In the genomic region with DNA sequence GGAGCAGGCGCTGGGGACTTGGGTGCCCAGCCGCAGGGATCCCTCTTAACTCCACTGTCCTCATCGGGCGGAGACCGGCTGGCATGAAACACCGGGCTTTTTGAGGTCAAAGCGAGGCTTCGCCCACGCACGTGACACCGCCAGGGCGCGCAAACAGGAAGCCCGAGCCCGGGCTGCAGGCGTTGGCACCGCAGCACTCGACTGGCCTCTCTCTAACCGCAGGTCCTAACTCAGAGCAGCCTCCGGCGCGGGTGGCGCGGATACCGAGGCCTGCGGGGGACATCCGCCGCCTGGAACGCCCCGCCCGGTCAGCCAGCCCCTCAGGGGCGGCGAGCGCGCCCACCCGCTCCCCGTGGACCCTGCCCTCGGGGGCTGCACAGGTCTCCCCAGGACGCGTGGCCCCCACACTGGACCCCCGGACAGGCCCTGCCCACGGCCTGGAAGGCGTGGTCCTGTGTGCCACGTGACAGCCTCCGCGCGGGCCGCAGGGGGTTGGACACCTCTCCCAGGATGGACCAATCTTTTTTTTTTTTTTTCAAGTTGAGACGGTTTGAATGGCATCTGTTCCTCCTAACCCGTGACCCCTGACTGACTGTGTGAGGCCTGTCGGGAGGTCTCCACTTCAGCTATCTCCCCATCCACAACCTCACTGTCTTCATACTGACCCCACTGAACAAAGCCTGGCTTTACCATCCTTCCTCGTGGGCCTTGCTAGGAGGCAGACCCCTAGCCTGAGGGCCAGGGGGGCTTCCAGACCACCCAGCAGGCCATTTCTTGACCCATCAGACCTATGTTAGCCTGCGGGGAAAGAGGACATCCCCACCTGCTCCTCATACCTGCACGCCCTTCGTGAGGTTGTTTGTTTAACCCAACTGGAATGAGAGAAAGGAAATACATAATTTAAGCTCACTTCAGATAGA, we compare ENCODE assay signal across 8 cellular contexts. TPM values are rescaled to one million over a fixed set of nuclear protein-coding genes. Genes with fewer than 3 reads are reported as not detected.
DNase-seq lines count a peak whose midpoint lies in the region; ATAC-seq and TF ChIP-seq lines count a peak whose summit lies in the region.

No MANE protein-coding gene starts in this region.

- H3K27ac Mint-ChIP-seq in T-cell: peak overlapping the region; percentile 83 to 90

- CTCF ChIA-PET in T-cell (lab: Charles Lee): no interaction called here

- DNase-seq in T-cell (peak in 31 of 34 experiments; percentile 9 to 68 (median 29)), ascending aorta (ENCODE audit: low spot score in 2 of 2) (peak; percentile 47 to 84), lung microvascular endothelial cell (ENCODE audit: low read depth in 2 of 2) (peak; percentile 22 to 38), mesenteric fat pad (ENCODE audit: low spot score) (no peak), epidermal melanocyte (ENCODE audit: insufficient read length, low spot score) (no peak)
- DNase-seq in stimulated activated CD8-positive, alpha-beta memory T cell treated with anti-CD3 and anti-CD28 coated beads, Interleukin-15, amount 100 ng/mL, for 1 hour (ENCODE audit: low read depth): peak; percentile 21

- peak overlapping the region; percentile 58 to 61 for H3K27ac ChIP-seq in ascending aorta

- H3K9me3 ChIP-seq in ascending aorta: no peaks in the 10 kb centered on the region

- H3K4me3 Mint-ChIP-seq in T-cell: peak overlapping the region; percentile 62 to 86 (median 63)

- POLR2A ChIA-PET in T-cell (lab: Charles Lee): no interaction called here

- intact Hi-C loops in ascending aorta (cut with DNase I): no loop called here

- H3K36me3 ChIP-seq in ascending aorta: no peaks in the 10 kb centered on the region

- peaks cover 8 to 12% of the 10 kb centered on the region in 2 donors for H3K4me1 ChIP-seq in ascending aorta

- no peaks in the 10 kb centered on the region for H3K9me3 Mint-ChIP-seq in T-cell

- TF ChIP-seq CTCF in ascending aorta (IDR thresholded peaks at IDR 0.05): no peak

- H3K4me1 Mint-ChIP-seq in T-cell: peaks cover 25 to 28% (median 26%) of the 10 kb centered on the region in 3 donors

- H3K4me3 ChIP-seq in ascending aorta: peak overlapping the region in 1 of 2 donors; percentile 61

- no peaks in the 10 kb centered on the region for H3K36me3 Mint-ChIP-seq in T-cell

- ATAC-seq in T-cell (replicated peaks in 1 of 4): peak; percentile 56 to 88 (median 75)
- no peak for ATAC-seq in GM21717 (IDR thresholded peaks at IDR 0.05; ENCODE audit: unreplicated experiment)
- ATAC-seq in GM18873 (IDR thresholded peaks at IDR 0.05; ENCODE audit: low FRiP score, unreplicated experiment): no peak

- peaks cover 0 to 3% of the 10 kb centered on the region in 2 donors for H3K27me3 Mint-ChIP-seq in T-cell

- H3K27me3 ChIP-seq in ascending aorta: no peaks in the 10 kb centered on the region

RNA-seq across cellular contexts. Expression of a gene that starts 8.4 kb away (rescaled TPM):
- not detected for total RNA-seq in T-cell
- not detected for total RNA-seq in ascending aorta
- not detected in 2 replicates for total RNA-seq in lung microvascular endothelial cell
- not detected for total RNA-seq in mesenteric fat pad

RNA-seq across cellular contexts. Expression of a gene that starts 23.3 kb away (rescaled TPM):
- not detected for total RNA-seq in T-cell
- total RNA-seq in ascending aorta: 14.4 TPM
- total RNA-seq in lung microvascular endothelial cell: under 0.01 and 0.20 TPM in 2 replicates
- total RNA-seq in mesenteric fat pad: 1.3 TPM

Comparison
In these comparisons a context has a peak if more than half of its experiments do, and no peak if none do; other contexts are left out.
1. ATAC-seq: peak in T-cell (4 of 4); none in GM21717 (single experiment) and GM18873 (single experiment).
2. DNase-seq: peak in T-cell (31 of 34), ascending aorta (2 of 2), lung microvascular endothelial cell (2 of 2) and stimulated activated CD8-positive, alpha-beta memory T cell treated with anti-CD3 and anti-CD28 coated beads, Interleukin-15, amount 100 ng/mL, for 1 hour (single experiment); none in mesenteric fat pad (single experiment) and epidermal melanocyte (single experiment).